17 cellular contexts compared by ENCODE assay signal in genomic region chr10:17729630-17730029, GRCh38. TPM values are rescaled to one million over a fixed set of nuclear protein-coding genes. Genes with fewer than 3 reads are reported as not detected.
A peak's percentile ranks its signal among the peaks of the same experiment; 100 is the strongest.
DNase-seq lines count a peak whose midpoint lies in the region; ATAC-seq, FAIRE-seq and TF ChIP-seq lines count a peak whose summit lies in the region.
"Had no signal": no experiment of that assay in that cellular context is flagged by ENCODE, and none has a peak within 500 bp of the region (broad histone marks: within the 10 kb centered on the region; RNA-seq: fewer than 3 reads in every experiment).

No MANE protein-coding gene starts in this region.

- no peak for TF ChIP-seq POLR2A in A549 (IDR thresholded peaks at IDR 0.05; ENCODE audit: low read length)

- intact Hi-C loops in psoas muscle (cut with DNase I): no loop called here

- no peak overlapping the region for H2AFZ ChIP-seq in GM23248

- TF ChIP-seq EP300 in A549 (IDR thresholded peaks at IDR 0.05): no peak

- H3K4me1 ChIP-seq in A549: no peaks in the 10 kb centered on the region
- no peaks in the 10 kb centered on the region for H3K4me1 ChIP-seq in GM23248 (ENCODE audit: insufficient read depth)
- H3K4me1 ChIP-seq in psoas muscle: peaks cover 17% of the 10 kb centered on the region
- H3K4me1 ChIP-seq: BLaER1, Caco-2 had no signal

- FAIRE-seq in A549 (lab: Jason Lieb, UNC): peak; percentile 56
- FAIRE-seq: A204.1, H54 had no signal

- H3K36me3 ChIP-seq in GM23248 (ENCODE audit: low read depth): no peaks in the 10 kb centered on the region
- H3K36me3 ChIP-seq in psoas muscle (ENCODE audit: insufficient read depth in 1 of 2, low read depth in 1 of 2): peaks cover 0 to 3% of the 10 kb centered on the region in 2 donors
- H3K36me3 ChIP-seq: BLaER1 had no signal

- no peaks in the 10 kb centered on the region for H3F3A ChIP-seq in GM23248 (ENCODE audit: insufficient read depth)

- no peak for TF ChIP-seq RAD21 in A549 (conservative IDR thresholded peaks at IDR 0.05 in 1 of 2, IDR thresholded peaks at IDR 0.05 in 1 of 2)

- in situ Hi-C loops in GM23248 (cut with MboI): loop anchor here (10.0 kb wide), 1 partner anchor 125 kb away; no protein-coding TSS in a partner anchor

- CTCF ChIA-PET in A549 (lab: Yijun Ruan, JAX): no interaction called here

- no peaks in the 10 kb centered on the region for H3K9me2 ChIP-seq in GM23248 (ENCODE audit: insufficient read depth)

- no peak overlapping the region for H3K9ac ChIP-seq in GM23248
- H3K9ac ChIP-seq: BLaER1 had no signal

- TF ChIP-seq CTCF in A549 (IDR thresholded peaks at IDR 0.05): no peak
- TF ChIP-seq CTCF in psoas muscle (IDR thresholded peaks at IDR 0.05): no peak
- TF ChIP-seq CTCF in coronary artery (IDR thresholded peaks at IDR 0.05): no peak

- DNase-seq in A549 (ENCODE audit: low read depth in 1 of 2, low spot score in 1 of 2): no peak
- peak; percentile 44 for DNase-seq in GM23248
- DNase-seq in fibroblast of gingiva (ENCODE audit: low read depth): peak; percentile 12
- DNase-seq in psoas muscle: no peak
- DNase-seq in coronary artery (ENCODE audit: low spot score): no peak
- DNase-seq in NCI-H524 (lab: John Stamatoyannopoulos, UW): no peak
- no peak for DNase-seq in foreskin melanocyte
- DNase-seq: Caco-2; CD8-positive, alpha-beta memory T cell; DND-41; GDM1 had no signal

- H3K79me2 ChIP-seq in GM23248 (ENCODE audit: insufficient read depth): no peaks in the 10 kb centered on the region

- H3K4me3 ChIP-seq in A549 (no peak overlapping the region), GM23248 (no peak overlapping the region), psoas muscle (no peak overlapping the region), coronary artery (no peak overlapping the region)
- H3K4me3 ChIP-seq: BLaER1 had no signal

- H3K9me3 ChIP-seq in A549: no peaks in the 10 kb centered on the region
- no peaks in the 10 kb centered on the region for H3K9me3 ChIP-seq in GM23248 (ENCODE audit: low read depth)
- no peaks in the 10 kb centered on the region for H3K9me3 ChIP-seq in psoas muscle
- H3K9me3 ChIP-seq: BLaER1, Caco-2 had no signal

- no peaks in the 10 kb centered on the region for H3K27me3 ChIP-seq in GM23248 (replicated peaks; ENCODE audit: insufficient read depth)
- no peaks in the 10 kb centered on the region for H3K27me3 ChIP-seq in psoas muscle (ENCODE audit: insufficient read depth in 3 of 3, low read length in 2 of 3)
- H3K27me3 ChIP-seq: BLaER1 had no signal

- H3K27ac ChIP-seq in A549 (no peak overlapping the region), GM23248 (no peak overlapping the region), psoas muscle (peak overlapping the region; percentile 15), coronary artery (no peak overlapping the region)
- H3K27ac ChIP-seq: BLaER1 had no signal

- H3K4me2 ChIP-seq in A549 (no peak overlapping the region), GM23248 (ENCODE audit: unreplicated experiment) (no peak overlapping the region)
- H3K4me2 ChIP-seq: BLaER1 had no signal

- POLR2A ChIA-PET in A549 (lab: Yijun Ruan, JAX): no interaction called here

- H4K20me1 ChIP-seq in GM23248 (ENCODE audit: insufficient read depth): no peaks in the 10 kb centered on the region
- H4K20me1 ChIP-seq: BLaER1 had no signal

- WGBS in A549 (ENCODE audit: missing lambda C conversion rate): 90% methylated on average over 6 of the region's 6 CpGs
- 55 to 62% methylated on average over 6 of the region's 6 CpGs for WGBS in GM23248 (ENCODE audit: low coverage in 1 of 2, low lambda C conversion rate in 2 of 2, missing lambda C conversion rate in 2 of 2), 2 experiments
- 63 to 90% (median 82%) methylated on average over 6 of the region's 6 CpGs for WGBS in psoas muscle, 3 donors

- ATAC-seq in A549: no peak
- peak; percentile 40 to 86 (median 74) for ATAC-seq in psoas muscle
- ATAC-seq: HCT116 had no signal

TF ChIP-seq in A549, 52 proteins besides CTCF, POLR2A, EP300 and RAD21:
- TF ChIP-seq HOXA7 (CRISPR knock-in tag; IDR thresholded peaks at IDR 0.05) (no peak), FOSB (CRISPR knock-in tag; IDR thresholded peaks at IDR 0.05) (no peak), USF2 (IDR thresholded peaks at IDR 0.05) (no peak), MAZ (IDR thresholded peaks at IDR 0.05; ENCODE audit: borderline replicate concordance, low read depth, low read length) (no peak), RARB (CRISPR knock-in tag; IDR thresholded peaks at IDR 0.05) (no peak), HOXB13 (CRISPR knock-in tag; IDR thresholded peaks at IDR 0.05; ENCODE audit: low read depth) (no peak), PBX3 (IDR thresholded peaks at IDR 0.05) (no peak), RCOR1 (IDR thresholded peaks at IDR 0.05; ENCODE audit: low read depth, low read length) (no peak), ATOH8 (CRISPR knock-in tag; IDR thresholded peaks at IDR 0.05; ENCODE audit: low read depth) (no peak)

RNA-seq across cellular contexts. Expression of gene TMEM236, which starts 22.4 kb away (rescaled TPM):
- polyA plus RNA-seq in A549 (2011; rRNA removed): 0.05 and 0.09 TPM in 2 replicates
- 0.01 and 0.03 TPM in 2 replicates for polyA plus RNA-seq in A549 (2012; cell fraction: cytosol; rRNA removed)
- polyA plus RNA-seq in A549 (2012; cell fraction: nucleus; rRNA removed): 0.02 and 0.04 TPM in 2 replicates
- 0.06 to 0.14 TPM (median 0.08 TPM) in 3 replicates for polyA plus RNA-seq in A549 (2017; fragmentation: RNase III; extraction: RNeasy Plus Mini Kit Qiagen cat#74134 plus additional on column Dnase treatment)
- polyA minus RNA-seq in A549 (2011; rRNA and poly(A)+ RNA removed): 0.12 TPM in 1 of 2 replicates, not detected in the other
- 0.11 and 0.13 TPM in 2 replicates for total RNA-seq in GM23248 (2014; rRNA removed; shearing (Covaris generic))
- polyA plus RNA-seq in GM23248 (2016; fragmentation: Nextera tagmentation; extraction: Ambion mirVana): not detected in 2 replicates
- 1 to 10 TPM in 1 of 4 donors, under 1 TPM in 3; 0.20 to 1.0 (median 0.59) TPM for total RNA-seq in psoas muscle
- under 1 TPM; 0.15 to 0.93 (median 0.42) TPM for polyA plus RNA-seq in psoas muscle
- total RNA-seq: HT-29 had no signal
- polyA plus RNA-seq: CD8-positive, alpha-beta memory T cell; IgD-negative memory B cell had no signal

Comparison
In these comparisons a context has a peak if more than half of its experiments do, and no peak if none do; other contexts are left out.
1. ATAC-seq: peak in psoas muscle (4 of 4); none in A549 (0 of 2).
2. DNase-seq: peak in GM23248 (single experiment) and fibroblast of gingiva (single experiment); none in A549 (0 of 2), psoas muscle (0 of 2), coronary artery (single experiment), NCI-H524 (0 of 2) and foreskin melanocyte (single experiment).